ENCODE assay signal across 17 cellular contexts in the genomic region with DNA sequence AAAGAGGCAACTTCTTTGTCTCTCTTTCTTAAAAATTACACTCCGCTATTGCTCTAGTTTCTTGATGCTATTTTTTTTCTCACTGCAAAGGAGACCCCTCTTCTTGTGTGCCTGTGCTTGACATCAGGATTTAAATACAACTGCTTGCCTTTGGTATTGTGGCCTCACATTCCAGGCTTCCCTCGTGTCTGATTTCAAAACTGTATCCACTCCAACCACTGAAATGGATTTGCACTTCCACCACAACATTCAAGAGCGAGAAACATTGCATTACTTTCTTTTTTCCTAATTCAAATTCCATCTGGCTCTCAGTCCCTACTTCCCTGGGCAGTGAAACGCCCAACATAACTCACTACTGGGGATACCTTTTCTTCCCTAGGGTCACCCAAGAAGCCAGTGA. TPM values are rescaled to one million over a fixed set of nuclear protein-coding genes. Genes with fewer than 3 reads are reported as not detected.
DNase-seq lines count a peak whose midpoint lies in the region; ATAC-seq and TF ChIP-seq lines count a peak whose summit lies in the region.
"Had no signal": no experiment of that assay in that cellular context is flagged by ENCODE, and none has a peak within 500 bp of the region (broad histone marks: within the 10 kb centered on the region; RNA-seq: fewer than 3 reads in every experiment).

No MANE protein-coding gene starts in this region.

- no peak for ATAC-seq in HG02938 (IDR thresholded peaks at IDR 0.05; ENCODE audit: unreplicated experiment)
- ATAC-seq: CD8-positive, alpha-beta T cell had no signal

- intact Hi-C loops in esophagus muscularis mucosa (cut with DNase I): no loop called here

- peak overlapping the region; percentile 2 to 43 (median 30) for H3K27ac Mint-ChIP-seq in nephron
- H3K27ac Mint-ChIP-seq: B cell; CD4-positive, alpha-beta T cell; CD8-positive, alpha-beta T cell had no signal

- H3K9me3 ChIP-seq in esophagus muscularis mucosa: peaks cover 0 to 8% (median 3%) of the 10 kb centered on the region in 4 donors

- peaks cover 21% of the 10 kb centered on the region for H3K4me1 Mint-ChIP-seq in nephron
- H3K4me1 Mint-ChIP-seq: B cell had no signal

- H3K36me3 Mint-ChIP-seq in nephron (ENCODE audit: low read depth): peaks cover 11% of the 10 kb centered on the region
- H3K36me3 Mint-ChIP-seq: CD8-positive, alpha-beta T cell had no signal

- no peaks in the 10 kb centered on the region for H3K27me3 Mint-ChIP-seq in nephron (ENCODE audit: low read depth)
- H3K27me3 Mint-ChIP-seq: CD4-positive, alpha-beta T cell had no signal

- no peak overlapping the region for H3K27ac ChIP-seq in esophagus muscularis mucosa (replicated peaks in 1 of 4)
- H3K27ac ChIP-seq: BLaER1 treated with 17β-estradiol and CSF1 and Interleukin-3, amounts not matched to agents 10 nM and 100 nM; C4-2B had no signal

- no peak overlapping the region for H3K4me3 Mint-ChIP-seq in nephron
- H3K4me3 Mint-ChIP-seq: B cell; CD4-positive, alpha-beta T cell; CD8-positive, alpha-beta T cell had no signal

- DNase-seq in esophagus muscularis mucosa (ENCODE audit: extremely low spot score): peak; percentile 34
- peak; percentile 22 for DNase-seq in left kidney (ENCODE audit: low read depth, low spot score)
- no peak for DNase-seq in Ammon's horn (ENCODE audit: low spot score)
- no peak for DNase-seq in SW480 (ENCODE audit: low spot score)
- DNase-seq: 8988T; ACHN; Caco-2; Calu3; CD4-positive, alpha-beta T cell; CD8-positive, alpha-beta T cell; DMS79 treated with DMSO at 0.1 percent for 48 hours; GF-D8 had no signal

- WGBS in esophagus muscularis mucosa: 88% methylated on average over 4 of the region's 4 CpGs

- H3K4me1 ChIP-seq in esophagus muscularis mucosa: no peaks in the 10 kb centered on the region
- H3K4me1 ChIP-seq: BLaER1 treated with 17β-estradiol and CSF1 and Interleukin-3, amounts not matched to agents 10 nM and 100 nM; Caco-2 had no signal

- H3K4me3 ChIP-seq in esophagus muscularis mucosa: no peak overlapping the region
- H3K4me3 ChIP-seq: BLaER1 treated with 17β-estradiol and CSF1 and Interleukin-3, amounts not matched to agents 10 nM and 100 nM had no signal

- H3K27me3 ChIP-seq in esophagus muscularis mucosa: no peaks in the 10 kb centered on the region
- H3K27me3 ChIP-seq: BLaER1 treated with 17β-estradiol and CSF1 and Interleukin-3, amounts not matched to agents 10 nM and 100 nM had no signal

- peaks cover 12% of the 10 kb centered on the region for H3K9me3 Mint-ChIP-seq in nephron

- TF ChIP-seq EP300 in esophagus muscularis mucosa (IDR thresholded peaks at IDR 0.05): no peak

- no peaks in the 10 kb centered on the region for H3K36me3 ChIP-seq in esophagus muscularis mucosa
- H3K36me3 ChIP-seq: BLaER1 treated with 17β-estradiol and CSF1 and Interleukin-3, amounts not matched to agents 10 nM and 100 nM had no signal

- TF ChIP-seq POLR2A in esophagus muscularis mucosa (IDR thresholded peaks at IDR 0.05; ENCODE audit: low read depth): no peak

- no peak for TF ChIP-seq CTCF in esophagus muscularis mucosa (IDR thresholded peaks at IDR 0.05)
- no peak for TF ChIP-seq CTCF in nephron (IDR thresholded peaks at IDR 0.05; ENCODE audit: unreplicated experiment in 3 of 3)

RNA-seq across cellular contexts. Expression of a gene that starts 50.4 kb away (rescaled TPM):
- 10 to 100 TPM in 1 of 4 donors, 1 to 10 TPM in 3; 4.5 to 12.5 (median 9.4) TPM for total RNA-seq in esophagus muscularis mucosa

Comparison
In these comparisons a context has a peak if more than half of its experiments do, and no peak if none do; other contexts are left out.
1. DNase-seq: peak in esophagus muscularis mucosa (single experiment) and left kidney (single experiment); none in Ammon's horn (single experiment) and SW480 (single experiment).